Comparison of ENCODE assay signal across 8 cellular contexts in genomic region chr11:47269829-47270305, GRCh38. TPM values are rescaled to one million over a fixed set of nuclear protein-coding genes. Genes with fewer than 3 reads are reported as not detected.
DNase-seq lines count a peak whose midpoint lies in the region; ATAC-seq, FAIRE-seq and TF ChIP-seq lines count a peak whose summit lies in the region.

MADD (plus strand) TSS chr11:47270133.

- ATAC-seq in A549 (peak; percentile 86 to 92), GM18858 (IDR thresholded peaks at IDR 0.05; ENCODE audit: unreplicated experiment) (peak; percentile 53), HG03064 (IDR thresholded peaks at IDR 0.05; ENCODE audit: low read depth, unreplicated experiment) (peak; percentile 74), WTC11 (peak; percentile 63)
- ATAC-seq in central memory CD8-positive, alpha-beta T cell (replicated peaks; ENCODE audit: extremely low read depth, poor library complexity, severe bottlenecking): peak; percentile 82

- peak within 1 kb of the TSS; percentile 72 for H3K4me3 ChIP-seq in A549
- H3K4me3 ChIP-seq in kidney (ENCODE audit: low read length in 2 of 2): peak within 1 kb of the TSS; percentile 79

- H3K27ac Mint-ChIP-seq in WTC11: peak within 1 kb of the TSS; percentile 94
- peak within 1 kb of the TSS; percentile 91 for H3K27ac Mint-ChIP-seq in central memory CD8-positive, alpha-beta T cell (ENCODE audit: low read depth)

- H3K27me3 Mint-ChIP-seq in WTC11 (ENCODE audit: low read depth): no peaks in the 10 kb centered on the region
- H3K27me3 Mint-ChIP-seq in central memory CD8-positive, alpha-beta T cell: no peaks in the 10 kb centered on the region

- peak within 1 kb of the TSS; percentile 55 to 78 for H3K9ac ChIP-seq in kidney (ENCODE audit: low read length in 2 of 2)

- intact Hi-C loops in kidney (cut with DNase I): no loop called here

- H3K27ac ChIP-seq in A549 (peak within 1 kb of the TSS; percentile 95 to 99), kidney (ENCODE audit: low read depth in 2 of 2, low read length in 2 of 2) (peak within 1 kb of the TSS; percentile 91 to 93)

- no peak for FAIRE-seq in A549 (lab: Jason Lieb, UNC)
- no peak for FAIRE-seq in kidney (lab: Jason Lieb, UNC)

- DNase-seq in A549 (ENCODE audit: low read depth in 1 of 2, low spot score in 1 of 2) (peak; percentile 80 to 89), NCI-H2196 (lab: John Stamatoyannopoulos, UW; ENCODE audit: unreplicated experiment) (peak; percentile 86), WTC11 (ENCODE audit: low spot score) (peak; percentile 68), kidney (peak; percentile 96)
- peak; percentile 86 for DNase-seq in central memory CD8-positive, alpha-beta T cell (ENCODE audit: low spot score in 2 of 2)
- DNase-seq in stimulated activated CD4-positive, alpha-beta T cell treated with anti-CD3 and anti-CD28 coated beads, Interleukin-15, amount 100 ng/mL, for 48 hours (ENCODE audit: low read depth in 2 of 2): peak; percentile 83 to 86

- peaks cover 39% of the 10 kb centered on the region for H3K4me1 Mint-ChIP-seq in WTC11
- H3K4me1 Mint-ChIP-seq in central memory CD8-positive, alpha-beta T cell: peaks cover 42% of the 10 kb centered on the region

- H3K36me3 ChIP-seq in kidney (ENCODE audit: control insufficient read depth in 1 of 2, insufficient read depth in 2 of 2, low read length in 2 of 2): peaks cover 0 to 3% of the 10 kb centered on the region in 2 donors

- no peak for TF ChIP-seq EP300 in A549 (IDR thresholded peaks at IDR 0.05)

- TF ChIP-seq CTCF in A549 (IDR thresholded peaks at IDR 0.05) (no peak), WTC11 (IDR thresholded peaks at IDR 0.05) (no peak), kidney (IDR thresholded peaks at IDR 0.05; ENCODE audit: borderline replicate concordance, extremely low read depth, insufficient read depth) (no peak)

- H3K36me3 Mint-ChIP-seq in WTC11: peaks cover 6% of the 10 kb centered on the region; the same call in 1 of the 2 replicates
- peaks cover 21% of the 10 kb centered on the region for H3K36me3 Mint-ChIP-seq in central memory CD8-positive, alpha-beta T cell (ENCODE audit: insufficient read depth)

- no CpG with 5 or more reads among the region's 57 CpGs for WGBS in A549 (ENCODE audit: missing lambda C conversion rate)

- TF ChIP-seq RAD21 in A549 (conservative IDR thresholded peaks at IDR 0.05 in 1 of 2, IDR thresholded peaks at IDR 0.05 in 1 of 2): no peak

- peak; percentile 49 for TF ChIP-seq POLR2A in A549 (IDR thresholded peaks at IDR 0.05; ENCODE audit: low read length)

- H3K4me3 Mint-ChIP-seq in WTC11: peak within 1 kb of the TSS; percentile 92
- peak within 1 kb of the TSS; percentile 69 for H3K4me3 Mint-ChIP-seq in central memory CD8-positive, alpha-beta T cell

- H3K9me3 ChIP-seq in A549 (no peaks in the 10 kb centered on the region), kidney (ENCODE audit: control insufficient read depth in 1 of 2, low read length in 2 of 2) (no peaks in the 10 kb centered on the region)

- H3K9me3 Mint-ChIP-seq in WTC11: no peaks in the 10 kb centered on the region
- no peaks in the 10 kb centered on the region for H3K9me3 Mint-ChIP-seq in central memory CD8-positive, alpha-beta T cell

- peaks cover 30% of the 10 kb centered on the region for H3K4me1 ChIP-seq in A549
- H3K4me1 ChIP-seq in kidney (ENCODE audit: control insufficient read depth in 1 of 2, insufficient read depth in 1 of 2, low read depth in 1 of 2, low read length in 2 of 2): peaks cover 14 to 26% of the 10 kb centered on the region in 2 donors

- POLR2A ChIA-PET in A549 (lab: Yijun Ruan, JAX) (interaction anchor here (0.9 to 1.6 kb wide), 3 partner anchors 23 to 85 kb away, joined by 3 to 6 read pairs (median 6); no protein-coding TSS in a partner anchor), WTC11 (lab: Charles Lee) (interaction anchor here (0.5 to 1.2 kb wide), 2 partner anchors 21 to 38 kb away, joined by 3 read pairs; partner anchors contain the start of gene ACP2)

- CTCF ChIA-PET in A549 (lab: Yijun Ruan, JAX): interaction anchor here (1.4 to 3.9 kb wide), 4 partner anchors 21 to 91 kb away, joined by 4 to 30 read pairs (median 6); partner anchors contain the start of gene ACP2
- CTCF ChIA-PET in WTC11 (lab: Charles Lee): interaction anchor here (1.1 to 2.6 kb wide), 4 partner anchors 11 to 109 kb away, joined by 3 to 34 read pairs (median 10); partner anchors contain the start of gene NR1H3

- peak within 1 kb of the TSS; percentile 97 for H3K4me2 ChIP-seq in A549

TF ChIP-seq in A549, 52 proteins besides CTCF, POLR2A, EP300 and RAD21 (continues in another document):
- TF ChIP-seq JUN (IDR thresholded peaks at IDR 0.05): peak; percentile 14 to 73; a peak in 3 of 5 replicates
- TF ChIP-seq FOSL2 (IDR thresholded peaks at IDR 0.05): no peak
- no peak for TF ChIP-seq FOSL2 (CRISPR knock-in tag; IDR thresholded peaks at IDR 0.05)
- no peak for TF ChIP-seq MAFK (IDR thresholded peaks at IDR 0.05; ENCODE audit: partially characterized antibody)
- no peak for TF ChIP-seq CEBPB (IDR thresholded peaks at IDR 0.05)
- 0 out of 3 replicates have a peak, but pooled peaks have one; percentile 85 for TF ChIP-seq BCL3 (IDR thresholded peaks at IDR 0.05)
- no peak for TF ChIP-seq ZSCAN20 (CRISPR knock-in tag; IDR thresholded peaks at IDR 0.05)
- 0 out of 3 replicates have a peak, but pooled peaks have one; percentile 23 for TF ChIP-seq SMC3 (IDR thresholded peaks at IDR 0.05)
- no peak for TF ChIP-seq RFX5 (IDR thresholded peaks at IDR 0.05)
- no peak for TF ChIP-seq NPAS2 (CRISPR knock-in tag; IDR thresholded peaks at IDR 0.05; ENCODE audit: borderline replicate concordance)
- peak; percentile 4; the same call in 1 of the 2 replicates for TF ChIP-seq BHLHE40 (IDR thresholded peaks at IDR 0.05; ENCODE audit: low read depth, low read length)
- peak; percentile 40; the same call in 1 of the 2 replicates for TF ChIP-seq GATA3 (IDR thresholded peaks at IDR 0.05; ENCODE audit: borderline replicate concordance)
- no peak for TF ChIP-seq FOSB (CRISPR knock-in tag; IDR thresholded peaks at IDR 0.05)
- no peak for TF ChIP-seq KDM1A (IDR thresholded peaks at IDR 0.05; ENCODE audit: low read depth)
- TF ChIP-seq CBX8 (IDR thresholded peaks at IDR 0.05): no peak
- no peak for TF ChIP-seq ZC3H11A (IDR thresholded peaks at IDR 0.05)

TF ChIP-seq in WTC11, 78 proteins besides CTCF, POLR2A, EP300 and RAD21 (continues in another document):
- TF ChIP-seq ZNF396 (CRISPR knock-in tag; IDR thresholded peaks at IDR 0.05; ENCODE audit: borderline replicate concordance) (no peak), ZNF532 (CRISPR knock-in tag; IDR thresholded peaks at IDR 0.05; ENCODE audit: borderline replicate concordance) (no peak), ZNF219 (CRISPR knock-in tag; IDR thresholded peaks at IDR 0.05; ENCODE audit: borderline replicate concordance) (no peak), ZNF423 (CRISPR knock-in tag; IDR thresholded peaks at IDR 0.05) (no peak), ZBTB43 (CRISPR knock-in tag; IDR thresholded peaks at IDR 0.05) (no peak)

RNA-seq across cellular contexts. Expression of gene MADD, which starts in this region (rescaled TPM):
- polyA plus RNA-seq in A549 (2011; rRNA removed) (16.7 and 46.2 TPM in 2 replicates), A549 (2017; fragmentation: RNase III; extraction: RNeasy Plus Mini Kit Qiagen cat#74134 plus additional on column Dnase treatment) (22.4 to 25.2 TPM (median 24.0 TPM) in 3 replicates), kidney (ENCODE audit: insufficient read depth, low read depth, low replicate concordance) (19.0 TPM)
- 17.1 and 17.4 TPM in 2 replicates for polyA plus RNA-seq in A549 (2012; cell fraction: cytosol; rRNA removed)
- polyA plus RNA-seq in A549 (2012; cell fraction: nucleus; rRNA removed): 51.1 and 76.1 TPM in 2 replicates
- 62.9 and 69.4 TPM in 2 replicates for polyA minus RNA-seq in A549 (2011; rRNA and poly(A)+ RNA removed)
- total RNA-seq in WTC11 (2021) (39.4 to 47.5 TPM (median 40.6 TPM) in 3 replicates), kidney (39.2 TPM)

Comparison
In these comparisons a context has a peak if more than half of its experiments do, and no peak if none do; other contexts are left out.
1. Peak in every context shown above with its lines: DNase-seq, ATAC-seq, H3K4me3 ChIP-seq and H3K27ac ChIP-seq.